Comparison of ENCODE assay signal across 22 cellular contexts in the genomic region with DNA sequence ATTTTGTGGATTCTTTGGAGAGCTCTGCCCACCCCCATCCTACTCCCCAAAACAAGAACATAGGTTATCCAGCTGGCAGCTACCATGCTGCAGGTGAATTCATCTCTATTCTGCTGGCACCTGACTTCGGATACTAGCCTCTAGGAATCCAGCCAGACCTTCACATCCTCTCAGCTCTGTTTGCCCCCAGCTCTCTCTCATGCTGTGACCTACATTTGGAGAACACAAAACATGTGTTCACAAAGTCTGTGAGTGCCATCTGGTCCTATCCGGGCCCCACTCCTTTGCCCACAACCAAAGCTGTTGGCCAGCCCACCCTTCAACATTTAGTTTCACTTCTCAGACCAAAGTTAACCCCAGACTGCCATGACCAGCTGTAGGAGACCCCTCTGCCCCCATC.
DNase-seq lines count a peak whose midpoint lies in the region; ATAC-seq, FAIRE-seq and TF ChIP-seq lines count a peak whose summit lies in the region.
"Had no signal": no experiment of that assay in that cellular context is flagged by ENCODE, and none has a peak within 500 bp of the region (broad histone marks: within the 10 kb centered on the region; RNA-seq: fewer than 3 reads in every experiment).

No MANE protein-coding gene starts in this region.

- no peaks in the 10 kb centered on the region for H3K9me3 ChIP-seq in A549
- H3K9me3 ChIP-seq: Peyer's patch had no signal

- H3K9me3 Mint-ChIP-seq in endothelial cell (ENCODE audit: unreplicated experiment) = no peaks in the 10 kb centered on the region

- H3K4me2 ChIP-seq in A549 = no peak overlapping the region

- H3K4me1 ChIP-seq in A549 = peaks cover 35% of the 10 kb centered on the region
- H3K4me1 ChIP-seq: Peyer's patch had no signal

- no peak for TF ChIP-seq CTCF in A549 (IDR thresholded peaks at IDR 0.05)
- no peak for TF ChIP-seq CTCF in endothelial cell (IDR thresholded peaks at IDR 0.05; ENCODE audit: unreplicated experiment)

- CTCF ChIA-PET in A549 (lab: Yijun Ruan, JAX) = interaction anchor here (1.0 to 1.4 kb wide), 2 partner anchors 206 to 278 kb away, joined by 3 read pairs; no protein-coding TSS in a partner anchor

- peak overlapping the region; percentile 60 to 85; a peak in 5 of 6 replicates for H3K27ac ChIP-seq in A549
- H3K27ac ChIP-seq: C4-2B, Peyer's patch, SK-N-MC had no signal

- H3K27me3 Mint-ChIP-seq in endothelial cell (ENCODE audit: unreplicated experiment) = peaks cover 2% of the 10 kb centered on the region
- H3K27me3 Mint-ChIP-seq: activated CD4-positive, alpha-beta T cell treated with anti-CD3 and anti-CD28 coated beads, Interleukin-2, amount 10 ng/mL, durations not matched to agents 24 days and 14 days had no signal

- no peak overlapping the region for H3K4me3 Mint-ChIP-seq in endothelial cell (ENCODE audit: unreplicated experiment)
- H3K4me3 Mint-ChIP-seq: activated CD4-positive, alpha-beta T cell treated with anti-CD3 and anti-CD28 coated beads, Interleukin-2, amount 10 ng/mL, durations not matched to agents 24 days and 14 days had no signal

- DNase-seq in A549 (ENCODE audit: low read depth in 1 of 2, low spot score in 1 of 2) (no peak), NCI-H69 (lab: John Stamatoyannopoulos, UW) (peak; percentile 30), mesenteric fat pad (ENCODE audit: low spot score) (no peak), NCI-H128 (lab: John Stamatoyannopoulos, UW; ENCODE audit: unreplicated experiment) (no peak), endothelial cell (ENCODE audit: low spot score) (no peak)
- DNase-seq: activated CD4-positive, alpha-beta T cell treated with anti-CD3 and anti-CD28 coated beads, Interleukin-2, amount 10 ng/mL, durations not matched to agents 24 days and 14 days; activated gamma-delta T cell; amygdala; DMS53; effector CD8-positive, alpha-beta T cell; left ventricle myocardium superior; NCI-H1417; NCI-H2171 treated with DMSO at 0.1 percent for 48 hours; NCI-H82; nucleus accumbens; Peyer's patch had no signal

- WGBS in A549 (ENCODE audit: missing lambda C conversion rate) = 59% methylated on average over 2 of the region's 2 CpGs

- no peak for TF ChIP-seq POLR2A in A549 (IDR thresholded peaks at IDR 0.05; ENCODE audit: low read length)

- no peak overlapping the region for H3K4me3 ChIP-seq in A549
- H3K4me3 ChIP-seq: Peyer's patch, SK-N-MC had no signal

- H3K36me3 Mint-ChIP-seq in endothelial cell (ENCODE audit: low read depth, unreplicated experiment) = no peaks in the 10 kb centered on the region

- no peak for TF ChIP-seq EP300 in A549 (IDR thresholded peaks at IDR 0.05)

- ATAC-seq in A549 (no peak), GM18861 (IDR thresholded peaks at IDR 0.05; ENCODE audit: unreplicated experiment) (peak; percentile 18), HG02884 (IDR thresholded peaks at IDR 0.05; ENCODE audit: unreplicated experiment) (peak; percentile 15)
- ATAC-seq in activated CD4-positive, CD25-positive, alpha-beta regulatory T cell treated with anti-CD3 and anti-CD28 coated beads, Interleukin-2, amount 50 U/mL, for 24 hours = no peak
- ATAC-seq: left ventricle myocardium superior had no signal

- POLR2A ChIA-PET in A549 (lab: Yijun Ruan, JAX) = no interaction called here

- H3K27ac Mint-ChIP-seq in endothelial cell (ENCODE audit: unreplicated experiment) = no peak overlapping the region
- H3K27ac Mint-ChIP-seq: activated CD4-positive, alpha-beta T cell treated with anti-CD3 and anti-CD28 coated beads, Interleukin-2, amount 10 ng/mL, durations not matched to agents 24 days and 14 days had no signal

- H3K4me1 Mint-ChIP-seq in endothelial cell (ENCODE audit: unreplicated experiment) = peaks cover 1% of the 10 kb centered on the region

- FAIRE-seq in A549 (lab: Jason Lieb, UNC) = no peak
- FAIRE-seq: TTC549 had no signal

- TF ChIP-seq RAD21 in A549 (conservative IDR thresholded peaks at IDR 0.05 in 1 of 2, IDR thresholded peaks at IDR 0.05 in 1 of 2) = no peak

TF ChIP-seq in A549, 52 proteins besides CTCF, POLR2A, EP300 and RAD21:
- TF ChIP-seq ZFP36 (IDR thresholded peaks at IDR 0.05; ENCODE audit: borderline replicate concordance, partially characterized antibody) (no peak), EHF (CRISPR knock-in tag; IDR thresholded peaks at IDR 0.05) (no peak), ZNF302 (CRISPR knock-in tag; IDR thresholded peaks at IDR 0.05) (no peak), PHF8 (IDR thresholded peaks at IDR 0.05; ENCODE audit: borderline replicate concordance, low read depth) (no peak), MAZ (IDR thresholded peaks at IDR 0.05; ENCODE audit: borderline replicate concordance, low read depth, low read length) (no peak), CBX2 (IDR thresholded peaks at IDR 0.05; ENCODE audit: borderline replicate concordance, low read depth) (no peak), BHLHE40 (IDR thresholded peaks at IDR 0.05; ENCODE audit: low read depth, low read length) (no peak), FOSB (CRISPR knock-in tag; IDR thresholded peaks at IDR 0.05) (no peak), EHMT2 (IDR thresholded peaks at IDR 0.05; ENCODE audit: low read depth) (no peak)
- TF ChIP-seq, protein P1, sequence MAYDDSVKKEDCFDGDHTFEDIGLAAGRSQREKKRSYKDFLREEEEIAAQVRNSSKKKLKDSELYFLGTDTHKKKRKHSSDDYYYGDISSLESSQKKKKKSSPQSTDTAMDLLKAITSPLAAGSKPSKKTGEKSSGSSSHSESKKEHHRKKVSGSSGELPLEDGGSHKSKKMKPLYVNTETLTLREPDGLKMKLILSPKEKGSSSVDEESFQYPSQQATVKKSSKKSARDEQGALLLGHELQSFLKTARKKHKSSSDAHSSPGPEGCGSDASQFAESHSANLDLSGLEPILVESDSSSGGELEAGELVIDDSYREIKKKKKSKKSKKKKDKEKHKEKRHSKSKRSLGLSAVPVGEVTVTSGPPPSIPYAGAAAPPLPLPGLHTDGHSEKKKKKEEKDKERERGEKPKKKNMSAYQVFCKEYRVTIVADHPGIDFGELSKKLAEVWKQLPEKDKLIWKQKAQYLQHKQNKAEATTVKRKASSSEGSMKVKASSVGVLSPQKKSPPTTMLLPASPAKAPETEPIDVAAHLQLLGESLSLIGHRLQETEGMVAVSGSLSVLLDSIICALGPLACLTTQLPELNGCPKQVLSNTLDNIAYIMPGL (CRISPR knock-in tag; IDR thresholded peaks at IDR 0.05; ENCODE audit: borderline replicate concordance) = no peak
- TF ChIP-seq, protein P2, sequence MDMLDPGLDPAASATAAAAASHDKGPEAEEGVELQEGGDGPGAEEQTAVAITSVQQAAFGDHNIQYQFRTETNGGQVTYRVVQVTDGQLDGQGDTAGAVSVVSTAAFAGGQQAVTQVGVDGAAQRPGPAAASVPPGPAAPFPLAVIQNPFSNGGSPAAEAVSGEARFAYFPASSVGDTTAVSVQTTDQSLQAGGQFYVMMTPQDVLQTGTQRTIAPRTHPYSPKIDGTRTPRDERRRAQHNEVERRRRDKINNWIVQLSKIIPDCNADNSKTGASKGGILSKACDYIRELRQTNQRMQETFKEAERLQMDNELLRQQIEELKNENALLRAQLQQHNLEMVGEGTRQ (IDR thresholded peaks at IDR 0.05) = no peak
- TF ChIP-seq, protein P3, sequence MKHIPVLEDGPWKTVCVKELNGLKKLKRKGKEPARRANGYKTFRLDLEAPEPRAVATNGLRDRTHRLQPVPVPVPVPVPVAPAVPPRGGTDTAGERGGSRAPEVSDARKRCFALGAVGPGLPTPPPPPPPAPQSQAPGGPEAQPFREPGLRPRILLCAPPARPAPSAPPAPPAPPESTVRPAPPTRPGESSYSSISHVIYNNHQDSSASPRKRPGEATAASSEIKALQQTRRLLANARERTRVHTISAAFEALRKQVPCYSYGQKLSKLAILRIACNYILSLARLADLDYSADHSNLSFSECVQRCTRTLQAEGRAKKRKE (CRISPR knock-in tag; IDR thresholded peaks at IDR 0.05; ENCODE audit: low read depth) = no peak
- TF ChIP-seq, protein P4, sequence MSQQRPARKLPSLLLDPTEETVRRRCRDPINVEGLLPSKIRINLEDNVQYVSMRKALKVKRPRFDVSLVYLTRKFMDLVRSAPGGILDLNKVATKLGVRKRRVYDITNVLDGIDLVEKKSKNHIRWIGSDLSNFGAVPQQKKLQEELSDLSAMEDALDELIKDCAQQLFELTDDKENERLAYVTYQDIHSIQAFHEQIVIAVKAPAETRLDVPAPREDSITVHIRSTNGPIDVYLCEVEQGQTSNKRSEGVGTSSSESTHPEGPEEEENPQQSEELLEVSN (IDR thresholded peaks at IDR 0.05; ENCODE audit: borderline replicate concordance, low read depth) = no peak
- TF ChIP-seq, protein P5, sequence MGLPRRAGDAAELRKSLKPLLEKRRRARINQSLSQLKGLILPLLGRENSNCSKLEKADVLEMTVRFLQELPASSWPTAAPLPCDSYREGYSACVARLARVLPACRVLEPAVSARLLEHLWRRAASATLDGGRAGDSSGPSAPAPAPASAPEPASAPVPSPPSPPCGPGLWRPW (IDR thresholded peaks at IDR 0.05) = no peak

Comparison
In these comparisons a context has a peak if more than half of its experiments do, and no peak if none do; other contexts are left out.
1. ATAC-seq: peak in GM18861 (single experiment) and HG02884 (single experiment); none in A549 (0 of 2) and activated CD4-positive, CD25-positive, alpha-beta regulatory T cell treated with anti-CD3 and anti-CD28 coated beads, Interleukin-2, amount 50 U/mL, for 24 hours (0 of 2).